1 cellular context compared by ENCODE assay signal in genomic region chr15:75723847-75724660, GRCh38.
TF ChIP-seq lines count a peak whose summit lies in the region.

No MANE protein-coding gene starts in this region.

TF ChIP-seq in GM12878, 131 proteins besides CTCF, POLR2A, EP300 and RAD21 (continued from another document):
- TF ChIP-seq CEBPB (IDR thresholded peaks at IDR 0.05; ENCODE audit: borderline replicate concordance in 1 of 2, low read depth in 2 of 2, low read length in 2 of 2) (no peak), TCF7 (IDR thresholded peaks at IDR 0.05; ENCODE audit: borderline replicate concordance) (no peak), DPF2 (IDR thresholded peaks at IDR 0.05) (no peak), IRF5 (IDR thresholded peaks at IDR 0.05; ENCODE audit: borderline replicate concordance) (no peak), FOXM1 (IDR thresholded peaks at IDR 0.05; ENCODE audit: low read depth, low read length) (no peak), REST (IDR thresholded peaks at IDR 0.05; ENCODE audit: low read depth, low read length) (no peak), NKRF (conservative IDR thresholded peaks at IDR 0.05) (no peak), NR2F1 (conservative IDR thresholded peaks at IDR 0.05) (no peak), ATF7 (IDR thresholded peaks at IDR 0.05; ENCODE audit: low read depth) (peak; percentile 99), CHD2 (IDR thresholded peaks at IDR 0.05; ENCODE audit: borderline replicate concordance, low read depth, low read length) (peak; percentile 25; the same call in 1 of the 2 replicates), ETV6 (conservative IDR thresholded peaks at IDR 0.05 in 1 of 2, IDR thresholded peaks at IDR 0.05 in 1 of 2; ENCODE audit: borderline replicate concordance in 1 of 2, low read depth in 1 of 2) (no peak), E2F8 (IDR thresholded peaks at IDR 0.05; ENCODE audit: low read depth, partially characterized antibody) (no peak), CEBPZ (IDR thresholded peaks at IDR 0.05; ENCODE audit: low read depth, low read length) (no peak), WRNIP1 (IDR thresholded peaks at IDR 0.05; ENCODE audit: borderline replicate concordance, low read depth, low read length) (no peak), CREB1 (IDR thresholded peaks at IDR 0.05; ENCODE audit: low read depth) (peak; percentile 62; the same call in 1 of the 2 replicates), IKZF1 (conservative IDR thresholded peaks at IDR 0.05) (peak; percentile 74), SMAD5 (IDR thresholded peaks at IDR 0.05; ENCODE audit: low read depth) (no peak), NBN (IDR thresholded peaks at IDR 0.05) (peak; percentile 98), JUND (IDR thresholded peaks at IDR 0.05; ENCODE audit: low read depth, low read length) (peak; percentile 72), MTA3 (IDR thresholded peaks at IDR 0.05; ENCODE audit: borderline replicate concordance, low read length) (no peak), NFYA (IDR thresholded peaks at IDR 0.05; ENCODE audit: borderline replicate concordance, low read depth, low read length) (no peak), PBX3 (IDR thresholded peaks at IDR 0.05; ENCODE audit: insufficient replicate concordance, low read depth, low read length) (no peak), IKZF2 (IDR thresholded peaks at IDR 0.05) (peak in 1 of 2 experiments; percentile 41; a peak in 2 of 4 replicates), RELA (IDR thresholded peaks at IDR 0.05; ENCODE audit: borderline replicate concordance, partially characterized antibody) (no peak), KLF5 (IDR thresholded peaks at IDR 0.05; ENCODE audit: partially characterized antibody) (no peak), MXI1 (IDR thresholded peaks at IDR 0.05; ENCODE audit: low read depth, low read length) (peak; percentile 71), ZNF687 (IDR thresholded peaks at IDR 0.05) (peak; percentile 27; the same call in 1 of the 2 replicates), SUZ12 (IDR thresholded peaks at IDR 0.05; ENCODE audit: unreplicated experiment) (no peak), HDGF (IDR thresholded peaks at IDR 0.05) (peak; percentile 71; the same call in 1 of the 2 replicates), KAT2A (conservative IDR thresholded peaks at IDR 0.05; ENCODE audit: control insufficient read depth, low read depth, low read length) (no peak), BACH1 (IDR thresholded peaks at IDR 0.05; ENCODE audit: borderline replicate concordance) (no peak), MTA2 (IDR thresholded peaks at IDR 0.05; ENCODE audit: low read depth) (no peak), PAX5 (IDR thresholded peaks at IDR 0.05; ENCODE audit: borderline replicate concordance, low read depth, low read length) (no peak), CREM (IDR thresholded peaks at IDR 0.05; ENCODE audit: low read depth) (peak; percentile 81), MYC (IDR thresholded peaks at IDR 0.05; ENCODE audit: insufficient read depth, insufficient read length, insufficient replicate concordance, low read length, severe bottlenecking) (no peak), GABPA (IDR thresholded peaks at IDR 0.05; ENCODE audit: low read depth) (no peak), SMARCA5 (IDR thresholded peaks at IDR 0.05) (no peak), ZNF24 (IDR thresholded peaks at IDR 0.05) (no peak), SUPT20H (IDR thresholded peaks at IDR 0.05; ENCODE audit: borderline replicate concordance, control insufficient read depth, low read depth, low read length) (no peak), MLLT1 (IDR thresholded peaks at IDR 0.05) (peak; percentile 82; the same call in 1 of the 2 replicates), BMI1 (IDR thresholded peaks at IDR 0.05; ENCODE audit: borderline replicate concordance) (peak; percentile 90)
